Comparison of ENCODE assay signal across 8 cellular contexts in genomic region chrX:70452143-70452733, GRCh38. TPM values are rescaled to one million over a fixed set of nuclear protein-coding genes. Genes with fewer than 3 reads are reported as not detected.
A peak's percentile ranks its signal among the peaks of the same experiment; 100 is the strongest.
DNase-seq lines count a peak whose midpoint lies in the region; ATAC-seq and TF ChIP-seq lines count a peak whose summit lies in the region.

No MANE protein-coding gene starts in this region.

- TF ChIP-seq CTCF in AG04450 (IDR thresholded peaks at IDR 0.05; ENCODE audit: low read depth, low read length) (peak; percentile 69), Panc1 (IDR thresholded peaks at IDR 0.05) (peak; percentile 87), glutamatergic neuron (IDR thresholded peaks at IDR 0.05; ENCODE audit: partially characterized antibody, unreplicated experiment) (peak; percentile 66), parathyroid adenoma (IDR thresholded peaks at IDR 0.05) (peak; percentile 65)

- intact Hi-C loops in Panc1 (cut with micrococcal nuclease; ENCODE audit: unreplicated experiment) = loop anchor here (5.0 to 10.0 kb wide), 2 partner anchors 103 to 215 kb away; no protein-coding TSS in a partner anchor

- H3K27ac Mint-ChIP-seq in glutamatergic neuron (ENCODE audit: unreplicated experiment) = peak overlapping the region; percentile 55

- H3K9me3 Mint-ChIP-seq in glutamatergic neuron (ENCODE audit: unreplicated experiment) = peaks cover 6% of the 10 kb centered on the region

- H3K27ac ChIP-seq in AG04450 (ENCODE audit: low read depth, low read length) (no peak overlapping the region), Panc1 (ENCODE audit: low read length) (no peak overlapping the region), parathyroid adenoma (peak overlapping the region; percentile 51)

- in situ Hi-C loops in Panc1 (cut with HindIII; ENCODE audit: low pct_unique_long_range_greater_than_20kb, low sequenced_read_pairs) = no loop called here

- POLR2A ChIA-PET in AG04450 (lab: Yijun Ruan, JAX) (no interaction called here), Panc1 (lab: Charles Lee) (no interaction called here)

- CTCF ChIA-PET in AG04450 (lab: Charles Lee) = interaction anchor here (0.6 to 3.0 kb wide), 12 partner anchors 8 to 1062 kb away, joined by 3 to 19 read pairs (median 4); partner anchors contain the start of gene IGBP1
- CTCF ChIA-PET in Panc1 (lab: Charles Lee) = interaction anchor here (0.6 to 1.4 kb wide), 8 partner anchors 9 to 374 kb away, joined by 3 to 6 read pairs (median 4); no protein-coding TSS in a partner anchor

- peaks cover 3% of the 10 kb centered on the region for H3K27me3 Mint-ChIP-seq in glutamatergic neuron (ENCODE audit: unreplicated experiment)

- ATAC-seq in GM18868 (IDR thresholded peaks at IDR 0.05; ENCODE audit: unreplicated experiment) (peak; percentile 52), HG03460 (IDR thresholded peaks at IDR 0.05; ENCODE audit: unreplicated experiment) (peak; percentile 34), Panc1 (peak; percentile 85), GM21367 (IDR thresholded peaks at IDR 0.05; ENCODE audit: unreplicated experiment) (no peak)

- no peak overlapping the region for H3K9ac ChIP-seq in parathyroid adenoma

- no TSS peak for BruUV-seq in Panc1 (replicated peaks; lab: Mats Ljungman, UMichigan)

- H3K27me3 ChIP-seq in AG04450 (ENCODE audit: control insufficient read depth, insufficient read depth, low read length) (no peaks in the 10 kb centered on the region), Panc1 (ENCODE audit: control insufficient read depth, insufficient read depth, low read length) (no peaks in the 10 kb centered on the region), parathyroid adenoma (ENCODE audit: control insufficient read depth, insufficient read depth, low read length) (no peaks in the 10 kb centered on the region)

- DNase-seq in AG04450 (ENCODE audit: low read depth, low spot score) (no peak), Panc1 (ENCODE audit: low read depth, low spot score) (no peak), glutamatergic neuron (peak; percentile 62)
- peak in 3 of 4 experiments; percentile 19 to 25 (median 21) for DNase-seq in activated naive CD4-positive, alpha-beta T cell (lab: John Stamatoyannopoulos, UW)

- H3K79me2 ChIP-seq in parathyroid adenoma = peaks cover 10% of the 10 kb centered on the region

- H3K36me3 ChIP-seq in Panc1 (ENCODE audit: control insufficient read depth, insufficient read depth, low read length) (no peaks in the 10 kb centered on the region), parathyroid adenoma (ENCODE audit: control insufficient read depth, insufficient read depth, low read length) (no peaks in the 10 kb centered on the region)

- H3K4me2 ChIP-seq in parathyroid adenoma (ENCODE audit: low read length) = peak overlapping the region; percentile 76

- peak overlapping the region; percentile 64 for H3K4me3 ChIP-seq in AG04450 (ENCODE audit: low read depth, low read length)
- peak overlapping the region; percentile 48 to 61 for H3K4me3 ChIP-seq in Panc1 (ENCODE audit: low read depth in 2 of 2, low read length in 2 of 2)
- H3K4me3 ChIP-seq in parathyroid adenoma (ENCODE audit: low read depth, low read length) = peak overlapping the region; percentile 45

- H3K4me1 Mint-ChIP-seq in glutamatergic neuron (ENCODE audit: low read depth, unreplicated experiment) = peaks cover 9% of the 10 kb centered on the region

- peak overlapping the region; percentile 86 for H2AFZ ChIP-seq in parathyroid adenoma

- H3K4me1 ChIP-seq in Panc1 (ENCODE audit: control insufficient read depth, insufficient read depth, low read length) (peaks cover 5% of the 10 kb centered on the region), parathyroid adenoma (peaks cover 6% of the 10 kb centered on the region)

- no peaks in the 10 kb centered on the region for H3K36me3 Mint-ChIP-seq in glutamatergic neuron (ENCODE audit: unreplicated experiment)

- peak overlapping the region; percentile 93 for H3K4me3 Mint-ChIP-seq in glutamatergic neuron (ENCODE audit: unreplicated experiment)

- peaks cover 3% of the 10 kb centered on the region; the same call in 1 of the 2 replicates for H3K9me3 ChIP-seq in AG04450 (ENCODE audit: control insufficient read depth, insufficient read depth, low read length)
- H3K9me3 ChIP-seq in Panc1 (ENCODE audit: control insufficient read depth, insufficient read depth, low read depth, low read length) = no peaks in the 10 kb centered on the region
- H3K9me3 ChIP-seq in parathyroid adenoma (ENCODE audit: control insufficient read depth, low read length) = no peaks in the 10 kb centered on the region

RNA-seq across cellular contexts. Expression of gene DLG3, which starts 7.6 kb away (rescaled TPM):
- 28.3 and 29.2 TPM in 2 replicates for polyA plus RNA-seq in AG04450 (2011; rRNA removed)
- 22.5 and 22.7 TPM in 2 replicates for polyA minus RNA-seq in AG04450 (2011; rRNA and poly(A)+ RNA removed)
- total RNA-seq in Panc1 (2021; ENCODE audit: unreplicated experiment) (3.0 TPM), glutamatergic neuron (ENCODE audit: unreplicated experiment) (76.7 TPM)
- 3.5 TPM for polyA plus RNA-seq in Panc1 (2012; ENCODE audit: insufficient read length)

RNA-seq across cellular contexts. Expression of gene GDPD2, which starts 29.1 kb away (rescaled TPM):
- polyA plus RNA-seq in AG04450 (2011; rRNA removed) = not detected in 2 replicates
- not detected in 2 replicates for polyA minus RNA-seq in AG04450 (2011; rRNA and poly(A)+ RNA removed)
- total RNA-seq in Panc1 (2021; ENCODE audit: unreplicated experiment) (0.33 TPM), glutamatergic neuron (ENCODE audit: unreplicated experiment) (not detected)
- not detected for polyA plus RNA-seq in Panc1 (2012; ENCODE audit: insufficient read length)

Comparison
In these comparisons a context has a peak if more than half of its experiments do, and no peak if none do; other contexts are left out.
1. DNase-seq: peak in activated naive CD4-positive, alpha-beta T cell (3 of 4) and glutamatergic neuron (single experiment); none in AG04450 (single experiment) and Panc1 (single experiment).
2. RNA of gene DLG3, which starts 7.6 kb away (total RNA-seq): 76.7 TPM in glutamatergic neuron (single experiment); 3.0 TPM in Panc1 (single experiment); every median in the first group is over 10 times any median in the second.
3. Peak in every context shown above with its lines, with median percentiles within 50 percentile points of each other: H3K4me3 ChIP-seq and CTCF ChIP-seq.